In genomic region chr11:2728128-2728662, GRCh38 we compare ENCODE assay signal across 22 cellular contexts.
"Had no signal": no experiment of that assay in that cellular context is flagged by ENCODE, and none has a peak within 500 bp of the region (broad histone marks: within the 10 kb centered on the region; RNA-seq: fewer than 3 reads in every experiment).

No MANE protein-coding gene starts in this region.

- H3K4me3 Mint-ChIP-seq: activated B cell treated with CpG ODN at 0.5 μM for 24 hours; activated CD4-positive, alpha-beta memory T cell treated with anti-CD3 and anti-CD28 coated beads for 36 hours; activated naive CD8-positive, alpha-beta T cell; activated T-cell treated with anti-CD3 and anti-CD28 coated beads, Interleukin-2, amount 50 U/mL, for 72 hours; dendritic cell treated with granulocyte-macrophage colony-stimulating factor and Interleukin-4, amounts not matched to agents 40 ng/mL and 50 ng/mL, for 4 days; immature natural killer cell; natural killer cell; stimulated activated naive B cell treated with anti-CD40 and anti-IgM and Interleukin-4, amounts not matched to agents 10 μg/mL and 1 μg/mL and 100 μg/mL, for 72 hours had no signal

- H3K27ac ChIP-seq: foreskin keratinocyte, left ventricle myocardium inferior, sigmoid colon, SJSA1, thoracic aorta, upper lobe of right lung had no signal

- H3K27me3 ChIP-seq: adrenal gland, foreskin keratinocyte, sigmoid colon, upper lobe of right lung had no signal

- DNase-seq: activated B cell treated with CpG ODN at 0.5 μM for 24 hours; activated CD4-positive, alpha-beta memory T cell treated with anti-CD3 and anti-CD28 coated beads for 36 hours; activated CD4-positive, alpha-beta T cell treated with anti-CD3 and anti-CD28 coated beads for 4 hours; activated effector memory CD4-positive, alpha-beta T cell treated with anti-CD3 and anti-CD28 coated beads, Interleukin-2, amount 50 U/mL, for 16 hours; activated T-cell treated with anti-CD3 and anti-CD28 coated beads, Interleukin-2, amount 50 U/mL, for 72 hours; adrenal gland; effector memory CD4-positive, alpha-beta T cell; foreskin keratinocyte; immature natural killer cell; left ventricle myocardium inferior; natural killer cell; sigmoid colon; stimulated activated CD4-positive, alpha-beta T cell treated with anti-CD3 and anti-CD28 coated beads, Interleukin-15, amount 100 ng/mL, for 24 hours; stimulated activated CD8-positive, alpha-beta memory T cell treated with anti-CD3 and anti-CD28 coated beads, Interleukin-4, amount 100 ng/mL, for 48 hours; stimulated activated naive B cell treated with anti-CD40 and anti-IgM and Interleukin-4, amounts not matched to agents 10 μg/mL and 1 μg/mL and 100 μg/mL, for 72 hours; T-helper 9 cell; upper lobe of right lung had no signal

- H3K4me3 ChIP-seq: adrenal gland, left ventricle myocardium inferior, sigmoid colon, SJSA1, smooth muscle cell, thoracic aorta, upper lobe of right lung had no signal

- H3K4me1 Mint-ChIP-seq: activated B cell treated with CpG ODN at 0.5 μM for 24 hours; immature natural killer cell; natural killer cell; stimulated activated naive B cell treated with anti-CD40 and anti-IgM and Interleukin-4, amounts not matched to agents 10 μg/mL and 1 μg/mL and 100 μg/mL, for 72 hours had no signal

- H3K36me3 Mint-ChIP-seq: activated CD4-positive, alpha-beta memory T cell treated with anti-CD3 and anti-CD28 coated beads for 36 hours; activated naive CD8-positive, alpha-beta T cell; immature natural killer cell; natural killer cell; stimulated activated naive B cell treated with anti-CD40 and anti-IgM and Interleukin-4, amounts not matched to agents 10 μg/mL and 1 μg/mL and 100 μg/mL, for 72 hours had no signal

- H3K9me3 Mint-ChIP-seq: activated B cell treated with CpG ODN at 0.5 μM for 24 hours; activated CD4-positive, alpha-beta memory T cell treated with anti-CD3 and anti-CD28 coated beads for 36 hours; activated T-cell treated with anti-CD3 and anti-CD28 coated beads, Interleukin-2, amount 50 U/mL, for 72 hours; dendritic cell treated with granulocyte-macrophage colony-stimulating factor and Interleukin-4, amounts not matched to agents 40 ng/mL and 50 ng/mL, for 4 days; immature natural killer cell; natural killer cell; stimulated activated naive B cell treated with anti-CD40 and anti-IgM and Interleukin-4, amounts not matched to agents 10 μg/mL and 1 μg/mL and 100 μg/mL, for 72 hours had no signal

- H3K27ac Mint-ChIP-seq: activated B cell treated with CpG ODN at 0.5 μM for 24 hours; activated CD4-positive, alpha-beta memory T cell treated with anti-CD3 and anti-CD28 coated beads for 36 hours; activated naive CD8-positive, alpha-beta T cell; activated T-cell treated with anti-CD3 and anti-CD28 coated beads, Interleukin-2, amount 50 U/mL, for 72 hours; dendritic cell treated with granulocyte-macrophage colony-stimulating factor and Interleukin-4, amounts not matched to agents 40 ng/mL and 50 ng/mL, for 4 days; immature natural killer cell; natural killer cell; stimulated activated naive B cell treated with anti-CD40 and anti-IgM and Interleukin-4, amounts not matched to agents 10 μg/mL and 1 μg/mL and 100 μg/mL, for 72 hours had no signal

- H3K27me3 Mint-ChIP-seq: activated B cell treated with CpG ODN at 0.5 μM for 24 hours; activated CD4-positive, alpha-beta memory T cell treated with anti-CD3 and anti-CD28 coated beads for 36 hours; activated naive CD8-positive, alpha-beta T cell; dendritic cell treated with granulocyte-macrophage colony-stimulating factor and Interleukin-4, amounts not matched to agents 40 ng/mL and 50 ng/mL, for 4 days; stimulated activated naive B cell treated with anti-CD40 and anti-IgM and Interleukin-4, amounts not matched to agents 10 μg/mL and 1 μg/mL and 100 μg/mL, for 72 hours had no signal

- H3K36me3 ChIP-seq: adrenal gland, left ventricle myocardium inferior, sigmoid colon, SJSA1, thoracic aorta, upper lobe of right lung had no signal

- ATAC-seq: activated T-cell treated with anti-CD3 and anti-CD28 coated beads, Interleukin-2, amount 50 U/mL, for 72 hours; foreskin keratinocyte; natural killer cell; stimulated activated naive B cell treated with anti-CD40 and anti-IgM and Interleukin-4, amounts not matched to agents 10 μg/mL and 1 μg/mL and 100 μg/mL, for 72 hours; upper lobe of right lung had no signal
